Comparison of ENCODE assay signal across 17 cellular contexts in genomic region chr1:208225954-208226937, GRCh38. TPM values are rescaled to one million over a fixed set of nuclear protein-coding genes. Genes with fewer than 3 reads are reported as not detected.
DNase-seq lines count a peak whose midpoint lies in the region; ATAC-seq, FAIRE-seq and TF ChIP-seq lines count a peak whose summit lies in the region.
"Had no signal": no experiment of that assay in that cellular context is flagged by ENCODE, and none has a peak within 500 bp of the region (broad histone marks: within the 10 kb centered on the region; RNA-seq: fewer than 3 reads in every experiment).

No MANE protein-coding gene starts in this region.

- peak; percentile 30 for DNase-seq in HEK293T (ENCODE audit: extremely low spot score)
- no peak for DNase-seq in H1 (ENCODE audit: low read depth in 1 of 2, low spot score in 2 of 2)
- no peak for DNase-seq in smooth muscle cell (lab: John Stamatoyannopoulos, UW; ENCODE audit: unreplicated experiment)
- no peak for DNase-seq in activated T-cell treated with anti-CD3 and anti-CD28 coated beads, Interleukin-2, amount 50 U/mL, for 24 hours
- no peak for DNase-seq in AG08396 (ENCODE audit: low spot score)
- DNase-seq in islet precursor cell = no peak
- DNase-seq: activated naive CD4-positive, alpha-beta T cell treated with anti-CD3 and anti-CD28 coated beads, Interleukin-2, amount 50 U/mL, for 16 hours; BE2C; DMS79; KG1; NCI-H187 treated with DMSO at 0.1 percent for 48 hours; NK-92 treated with Interleukin-12 subunit alpha and Interleukin-12 subunit beta, amount 100 ng/mL, for 24 hours had no signal

- no peak overlapping the region for H4K91ac ChIP-seq in H1 (replicated peaks; ENCODE audit: insufficient read length, low read length)

- no peak overlapping the region for H3K18ac ChIP-seq in H1 (ENCODE audit: extremely low read depth, low read length)

- peak overlapping the region; percentile 85; the same call in 1 of the 2 replicates for H2AFZ ChIP-seq in H1 (ENCODE audit: low read length)
- H2AFZ ChIP-seq in smooth muscle cell (ENCODE audit: low read depth) = no peak overlapping the region

- no peak overlapping the region for H2BK20ac ChIP-seq in H1 (ENCODE audit: low read length)

- no peak overlapping the region for H2AK5ac ChIP-seq in H1 (ENCODE audit: low read depth, low read length)

- no peak overlapping the region for H3K14ac ChIP-seq in H1 (ENCODE audit: insufficient read length)

- peaks cover 2% of the 10 kb centered on the region; the same call in 1 of the 2 replicates for H3K23me2 ChIP-seq in H1 (ENCODE audit: low read depth, low read length)

- H3K9ac ChIP-seq in H1 (replicated peaks in 1 of 4; ENCODE audit: extremely low read depth in 1 of 4, low read depth in 3 of 4, low read length in 3 of 4) (no peak overlapping the region), smooth muscle cell (ENCODE audit: low read depth) (no peak overlapping the region)

- H3K36me3 Mint-ChIP-seq in activated T-cell treated with anti-CD3 and anti-CD28 coated beads, Interleukin-2, amount 50 U/mL, for 24 hours (ENCODE audit: low read depth) = no peaks in the 10 kb centered on the region

- H3K9me3 ChIP-seq in H1 (ENCODE audit: insufficient read depth in 2 of 2, low read depth in 1 of 2, low read length in 1 of 2) = no peaks in the 10 kb centered on the region
- H3K9me3 ChIP-seq in mesodermal cell (ENCODE audit: control insufficient read depth, low read length) = no peaks in the 10 kb centered on the region
- H3K9me3 ChIP-seq in smooth muscle cell (replicated peaks; ENCODE audit: low read depth) = no peaks in the 10 kb centered on the region
- H3K9me3 ChIP-seq: BE2C had no signal

- no peaks in the 10 kb centered on the region for H3K9me3 Mint-ChIP-seq in activated T-cell treated with anti-CD3 and anti-CD28 coated beads, Interleukin-2, amount 50 U/mL, for 24 hours

- no peak overlapping the region for H3K4me3 Mint-ChIP-seq in activated T-cell treated with anti-CD3 and anti-CD28 coated beads, Interleukin-2, amount 50 U/mL, for 24 hours

- CTCF ChIA-PET in HEK293T (lab: Yijun Ruan, JAX) = interaction anchor here (0.5 to 1.3 kb wide), 3 partner anchors 12 to 98 kb away, joined by 3 read pairs; no protein-coding TSS in a partner anchor
- CTCF ChIA-PET in H1 (lab: Charles Lee; ENCODE audit: partially characterized antibody) = interaction anchor here (0.8 to 2.5 kb wide), 6 partner anchors 12 to 204 kb away, joined by 3 to 14 read pairs (median 6); no protein-coding TSS in a partner anchor

- no peak overlapping the region for H2BK120ac ChIP-seq in H1 (replicated peaks; ENCODE audit: low read depth, low read length)

- no peak overlapping the region for H3K27ac Mint-ChIP-seq in activated T-cell treated with anti-CD3 and anti-CD28 coated beads, Interleukin-2, amount 50 U/mL, for 24 hours

- H3K27me3 ChIP-seq in H1 (replicated peaks in 1 of 4; ENCODE audit: control insufficient read depth in 3 of 4, extremely low read depth in 1 of 4, insufficient read depth in 3 of 4, low read length in 3 of 4) (no peaks in the 10 kb centered on the region), smooth muscle cell (ENCODE audit: low read depth) (no peaks in the 10 kb centered on the region)
- H3K27me3 ChIP-seq: BE2C had no signal

- no peak for TF ChIP-seq EP300 in H1 (IDR thresholded peaks at IDR 0.05; ENCODE audit: borderline replicate concordance in 1 of 2, low read depth in 2 of 2, low read length in 2 of 2)

- peaks cover 22% of the 10 kb centered on the region for H3K27me3 Mint-ChIP-seq in activated T-cell treated with anti-CD3 and anti-CD28 coated beads, Interleukin-2, amount 50 U/mL, for 24 hours

- no peak for TF ChIP-seq POLR2A in H1 (IDR thresholded peaks at IDR 0.05; ENCODE audit: control extremely low read depth in 1 of 2, low read depth in 2 of 2, low read length in 2 of 2)

- H3K4me1 Mint-ChIP-seq in activated T-cell treated with anti-CD3 and anti-CD28 coated beads, Interleukin-2, amount 50 U/mL, for 24 hours (ENCODE audit: low read depth) = no peaks in the 10 kb centered on the region

- no peak for TF ChIP-seq RAD21 in H1 (IDR thresholded peaks at IDR 0.05 in 1 of 2, conservative IDR thresholded peaks at IDR 0.05 in 1 of 2; ENCODE audit: low read depth in 2 of 2, low read length in 2 of 2)

- FAIRE-seq in H1 (lab: Jason Lieb, UNC) = no peak
- FAIRE-seq: colon, GM12878, keratinocyte had no signal

- H3K56ac ChIP-seq in H1 (replicated peaks; ENCODE audit: insufficient read length, low read depth, low read length) = no peak overlapping the region

- no peak overlapping the region for H2BK15ac ChIP-seq in H1 (ENCODE audit: low read length)

- no peak for ATAC-seq in GM18868 (IDR thresholded peaks at IDR 0.05; ENCODE audit: unreplicated experiment)
- ATAC-seq: GM12878 had no signal

- H3K79me2 ChIP-seq in H1 (ENCODE audit: control insufficient read depth in 1 of 2, insufficient read depth in 2 of 2, low read length in 2 of 2) (no peaks in the 10 kb centered on the region), smooth muscle cell (ENCODE audit: low read depth) (peaks cover 40% of the 10 kb centered on the region)

- H3K23ac ChIP-seq in H1 (ENCODE audit: insufficient read length) = no peak overlapping the region

- no peak overlapping the region for H3K4me2 ChIP-seq in H1 (ENCODE audit: insufficient read depth in 1 of 2, low read depth in 2 of 2, low read length in 2 of 2)
- peak overlapping the region; percentile 27 for H3K4me2 ChIP-seq in smooth muscle cell

- H4K20me1 ChIP-seq in H1 (replicated peaks in 1 of 2; ENCODE audit: control insufficient read depth in 1 of 2, insufficient read depth in 2 of 2, low read length in 2 of 2) = no peaks in the 10 kb centered on the region
- peaks cover 4% of the 10 kb centered on the region for H4K20me1 ChIP-seq in smooth muscle cell (ENCODE audit: low read depth)

- H3K4ac ChIP-seq in H1 (replicated peaks; ENCODE audit: insufficient read length, low read depth, low read length) = no peak overlapping the region

- no peak overlapping the region for H2BK12ac ChIP-seq in H1 (ENCODE audit: low read depth, low read length)

- H3K36me3 ChIP-seq in H1 (ENCODE audit: control insufficient read depth in 2 of 4, insufficient read depth in 4 of 4, low read length in 3 of 4) (no peaks in the 10 kb centered on the region), mesodermal cell (ENCODE audit: control insufficient read depth, insufficient read depth, low read length) (peaks cover 42% of the 10 kb centered on the region), smooth muscle cell (ENCODE audit: low read depth) (no peaks in the 10 kb centered on the region)

- no peak overlapping the region for H3K27ac ChIP-seq in H1 (ENCODE audit: low read depth, low read length)
- peak overlapping the region; percentile 82 for H3K27ac ChIP-seq in mesodermal cell (ENCODE audit: low read depth, low read length, severe bottlenecking)
- peak overlapping the region; percentile 33 for H3K27ac ChIP-seq in smooth muscle cell (ENCODE audit: low read depth)

- 83% methylated on average over 13 of the region's 13 CpGs; no CpG with 5 or more reads in 1 of the 2 experiments for WGBS in H1 (ENCODE audit: extremely low coverage in 1 of 2, insufficient coverage in 1 of 2, insufficient read length in 1 of 2, insufficient replicate concordance in 2 of 2, low coverage in 1 of 2, low lambda C conversion rate in 2 of 2, missing lambda C conversion rate in 1 of 2), 2 experiments
- WGBS in mesodermal cell (ENCODE audit: insufficient coverage in 2 of 2), 2 experiments = 75 to 82% methylated on average over 8 to 11 of the region's 13 CpGs
- WGBS in smooth muscle cell (ENCODE audit: low lambda C conversion rate) = 56% methylated on average over 13 of the region's 13 CpGs

- POLR2A ChIA-PET in HEK293T (lab: Yijun Ruan, JAX) = interaction anchor here (1.2 kb wide), 1 partner anchor 10 kb away, joined by 5 read pairs; no protein-coding TSS in a partner anchor
- POLR2A ChIA-PET in H1 (lab: Charles Lee; ENCODE audit: partially characterized antibody) = no interaction called here

- H3K4me1 ChIP-seq in H1 (replicated peaks in 1 of 4; ENCODE audit: control insufficient read depth in 3 of 4, insufficient read depth in 4 of 4, low read length in 3 of 4) (peaks cover 0 to 11% (median 3%) of the 10 kb centered on the region in 4 experiments; a peak in 5 of 7 replicates), mesodermal cell (ENCODE audit: control insufficient read depth, insufficient read depth, low read length, poor library complexity, severe bottlenecking) (peaks cover 63% of the 10 kb centered on the region), smooth muscle cell (ENCODE audit: low read depth) (peaks cover 17% of the 10 kb centered on the region)

- H3F3A ChIP-seq in smooth muscle cell (ENCODE audit: low read depth) = peaks cover 10% of the 10 kb centered on the region

- no peak overlapping the region for H4K5ac ChIP-seq in H1 (ENCODE audit: insufficient read length, low read depth, low read length)

- TF ChIP-seq CTCF in H1 (IDR thresholded peaks at IDR 0.05; ENCODE audit: control extremely low read depth in 1 of 3, insufficient read depth in 1 of 3, low read depth in 1 of 3, low read length in 3 of 3) (no peak), smooth muscle cell (IDR thresholded peaks at IDR 0.05; ENCODE audit: borderline replicate concordance, insufficient read depth, poor library complexity, severe bottlenecking) (no peak)

- no peak overlapping the region for H2BK5ac ChIP-seq in H1 (ENCODE audit: low read depth, low read length)

- no peak overlapping the region for H4K8ac ChIP-seq in H1 (ENCODE audit: extremely low read depth, insufficient read depth, low read length)

- no peaks in the 10 kb centered on the region for H3K79me1 ChIP-seq in H1 (ENCODE audit: low read depth, low read length)

- H3K4me3 ChIP-seq in H1 (ENCODE audit: extremely low read depth in 1 of 4, insufficient read depth in 2 of 4, low read depth in 3 of 4, low read length in 4 of 4) (no peak overlapping the region), mesodermal cell (ENCODE audit: extremely low read depth, insufficient read depth, low read length, poor library complexity, severe bottlenecking) (no peak overlapping the region), smooth muscle cell (no peak overlapping the region)
- H3K4me3 ChIP-seq: GM12878 had no signal

TF ChIP-seq in HEK293T, 16 proteins besides CTCF, POLR2A, EP300 and RAD21 (continues in another document):
- TF ChIP-seq HDGF (IDR thresholded peaks at IDR 0.05; ENCODE audit: borderline replicate concordance) = no peak

RNA-seq across cellular contexts. Expression of gene PLXNA2, which starts 17.9 kb away (rescaled TPM):
- 1.5 and 2.0 TPM in 2 replicates for total RNA-seq in H1 (2021; fragmentation: NEBNext Ultra II Directional; extraction: Animal tissue kit (Norgen Biotek cat#: 25700))
- polyA plus RNA-seq in H1 (2011; rRNA removed) = 0.33 and 0.71 TPM in 2 replicates
- 0.47 TPM for polyA plus RNA-seq in H1 (2011; cell fraction: cytosol; rRNA removed)
- 1.8 TPM for polyA plus RNA-seq in H1 (2011; cell fraction: nucleus; rRNA removed)
- 0.53 to 0.99 TPM (median 0.61 TPM) in 4 replicates for polyA plus RNA-seq in H1 (2012, experiment 1 of 2)
- 0.34 TPM for polyA plus RNA-seq in H1 (2012, experiment 2 of 2)
- polyA plus RNA-seq in H1 (2013, experiment 1 of 2) = 0.65 TPM
- polyA plus RNA-seq in H1 (2013, experiment 2 of 2) = 0.48 TPM
- polyA minus RNA-seq in H1 (2011; rRNA and poly(A)+ RNA removed) = 1.0 and 1.5 TPM in 2 replicates
- 0.44 TPM for polyA minus RNA-seq in H1 (2011; cell fraction: cytosol; rRNA and poly(A)+ RNA removed)
- 2.5 TPM for polyA minus RNA-seq in H1 (2011; cell fraction: nucleus; rRNA and poly(A)+ RNA removed)
- polyA plus RNA-seq in mesodermal cell (2013, experiment 1 of 2) = 27.1 TPM
- 21.1 TPM for polyA plus RNA-seq in mesodermal cell (2013, experiment 2 of 2)
- total RNA-seq in smooth muscle cell = 8.2 and 12.0 TPM in 2 replicates
- polyA plus RNA-seq in smooth muscle cell = 8.7 and 15.7 TPM in 2 replicates
